34 cellular contexts compared by ENCODE assay signal in genomic region chr11:100498780-100499179, GRCh38.
"Had no signal": no experiment of that assay in that cellular context is flagged by ENCODE, and none has a peak within 500 bp of the region (broad histone marks: within the 10 kb centered on the region; RNA-seq: fewer than 3 reads in every experiment).

No MANE protein-coding gene starts in this region.

- H3K9me3 ChIP-seq: MG63 had no signal

- H3K36me3 ChIP-seq: MG63 had no signal

- H3K27me3 ChIP-seq: MG63 had no signal

- DNase-seq: MG63, MM.1S, MV-4-11, NCI-H1048, NCI-H1092, NCI-H1092 treated with DMSO at 0.1 percent for 48 hours, NCI-H1105, NCI-H1105 treated with DMSO at 0.1 percent for 48 hours, NCI-H1417, NCI-H1417 treated with DMSO at 0.1 percent for 48 hours, NCI-H1436, NCI-H1436 treated with DMSO at 0.1 percent for 48 hours, NCI-H146, NCI-H1694, NCI-H1694 treated with DMSO at 0.1 percent for 48 hours, NCI-H187, NCI-H187 treated with DMSO at 0.1 percent for 48 hours, NCI-H1930, NCI-H2029, NCI-H2029 treated with DMSO at 0.1 percent for 48 hours, NCI-H2081, NCI-H2081 treated with DMSO at 0.1 percent for 48 hours, NCI-H2107, NCI-H2171, NCI-H2171 treated with DMSO at 0.1 percent for 48 hours, NCI-H2227 treated with DMSO at 0.1 percent for 48 hours, NCI-H226, NCI-H345, NCI-H446, NCI-H446 treated with DMSO at 0.1 percent for 48 hours, NCI-H510A, NCI-H510A treated with DMSO at 0.1 percent for 48 hours, NCI-H524, NCI-H524 treated with DMSO at 0.1 percent for 48 hours had no signal

- H3K4me3 ChIP-seq: MG63 had no signal
